9 cellular contexts compared by ENCODE assay signal in genomic region chr20:47125553-47126373, GRCh38.
DNase-seq lines count a peak whose midpoint lies in the region; ATAC-seq, FAIRE-seq and TF ChIP-seq lines count a peak whose summit lies in the region.
"Had no signal": no experiment of that assay in that cellular context is flagged by ENCODE, and none has a peak within 500 bp of the region (broad histone marks: within the 10 kb centered on the region; RNA-seq: fewer than 3 reads in every experiment).

No MANE protein-coding gene starts in this region.

- no peaks in the 10 kb centered on the region for H3K36me3 Mint-ChIP-seq in stimulated activated memory B cell treated with anti-CD40 and anti-IgM and Interleukin-4, amounts not matched to agents 10 μg/mL and 1 μg/mL and 100 μg/mL, for 72 hours

- H3K4me1 ChIP-seq in foreskin keratinocyte (peaks cover 37% of the 10 kb centered on the region), prostate gland (replicated peaks) (peaks cover 8% of the 10 kb centered on the region)

- no peaks in the 10 kb centered on the region for H3K36me3 ChIP-seq in prostate gland

- intact Hi-C loops in prostate gland (cut with DNase I), result loop anchor here (10.0 kb wide), 1 partner anchor 231 kb away; the partner anchor contains the start of gene EYA2

- 28% methylated on average over 15 of the region's 15 CpGs for WGBS in prostate gland

- H3K27me3 ChIP-seq in foreskin keratinocyte (no peaks in the 10 kb centered on the region), prostate gland (replicated peaks; ENCODE audit: insufficient read depth) (no peaks in the 10 kb centered on the region)

- no peak for TF ChIP-seq CTCF in foreskin keratinocyte (conservative IDR thresholded peaks at IDR 0.05)
- TF ChIP-seq CTCF in prostate gland (IDR thresholded peaks at IDR 0.05), result peak in 1 of 4 experiments; percentile 26

- no peak overlapping the region for H3K4me3 ChIP-seq in prostate gland

- peaks cover 3% of the 10 kb centered on the region for H3K9me3 Mint-ChIP-seq in stimulated activated memory B cell treated with anti-CD40 and anti-IgM and Interleukin-4, amounts not matched to agents 10 μg/mL and 1 μg/mL and 100 μg/mL, for 72 hours
- H3K9me3 Mint-ChIP-seq: activated T-helper 1 cell treated with anti-CD3 and anti-CD28 coated beads, Interleukin-12 subunit alpha, Interleukin-12 subunit beta, Interleukin-2, Interleukin-4 antibody, amounts not matched to agents 30 ng/mL and 10 ng/mL and 1 ng/mL, durations not matched to agents 14 hours and 24 hours and 36 hours had no signal

- peaks cover 48% of the 10 kb centered on the region for H3K27me3 Mint-ChIP-seq in stimulated activated memory B cell treated with anti-CD40 and anti-IgM and Interleukin-4, amounts not matched to agents 10 μg/mL and 1 μg/mL and 100 μg/mL, for 72 hours

- peak; percentile 84 for ATAC-seq in foreskin keratinocyte
- no peak for ATAC-seq in stimulated activated memory B cell treated with anti-CD40 and anti-IgM and Interleukin-4, amounts not matched to agents 10 μg/mL and 1 μg/mL and 100 μg/mL, for 72 hours
- ATAC-seq in GM19023 (IDR thresholded peaks at IDR 0.05; ENCODE audit: unreplicated experiment), result no peak
- ATAC-seq in GM18907 (IDR thresholded peaks at IDR 0.05; ENCODE audit: unreplicated experiment), result no peak

- H3K27ac Mint-ChIP-seq in stimulated activated memory B cell treated with anti-CD40 and anti-IgM and Interleukin-4, amounts not matched to agents 10 μg/mL and 1 μg/mL and 100 μg/mL, for 72 hours, result no peak overlapping the region
- H3K27ac Mint-ChIP-seq: activated T-helper 1 cell treated with anti-CD3 and anti-CD28 coated beads, Interleukin-12 subunit alpha, Interleukin-12 subunit beta, Interleukin-2, Interleukin-4 antibody, amounts not matched to agents 30 ng/mL and 10 ng/mL and 1 ng/mL, durations not matched to agents 14 hours and 24 hours and 36 hours had no signal

- H3K4me3 Mint-ChIP-seq in stimulated activated memory B cell treated with anti-CD40 and anti-IgM and Interleukin-4, amounts not matched to agents 10 μg/mL and 1 μg/mL and 100 μg/mL, for 72 hours, result no peak overlapping the region
- H3K4me3 Mint-ChIP-seq: activated T-helper 1 cell treated with anti-CD3 and anti-CD28 coated beads, Interleukin-12 subunit alpha, Interleukin-12 subunit beta, Interleukin-2, Interleukin-4 antibody, amounts not matched to agents 30 ng/mL and 10 ng/mL and 1 ng/mL, durations not matched to agents 14 hours and 24 hours and 36 hours had no signal

- DNase-seq in EL (peak; percentile 6), RCC 7860 (ENCODE audit: low spot score) (peak; percentile 9), foreskin keratinocyte (peak; percentile 86 to 90), prostate gland (ENCODE audit: low spot score) (peak; percentile 74), GF-D8 (lab: John Stamatoyannopoulos, UW) (no peak)

- H3K9me3 ChIP-seq in prostate gland, result no peaks in the 10 kb centered on the region

- TF ChIP-seq POLR2A in prostate gland (IDR thresholded peaks at IDR 0.05), result peak; percentile 9

- peak; percentile 79 for FAIRE-seq in RCC 7860 (lab: Jason Lieb, UNC)

- H3K4me1 Mint-ChIP-seq in stimulated activated memory B cell treated with anti-CD40 and anti-IgM and Interleukin-4, amounts not matched to agents 10 μg/mL and 1 μg/mL and 100 μg/mL, for 72 hours, result peaks cover 4% of the 10 kb centered on the region

- H3K27ac ChIP-seq in foreskin keratinocyte (peak overlapping the region; percentile 11), prostate gland (peak overlapping the region; percentile 70 to 72)
